In genomic region chr3:172119266-172119957, GRCh38 we compare ENCODE assay signal across 16 cellular contexts.
DNase-seq lines count a peak whose midpoint lies in the region; ATAC-seq, FAIRE-seq and TF ChIP-seq lines count a peak whose summit lies in the region.
"Had no signal": no experiment of that assay in that cellular context is flagged by ENCODE, and none has a peak within 500 bp of the region (broad histone marks: within the 10 kb centered on the region; RNA-seq: fewer than 3 reads in every experiment).

No MANE protein-coding gene starts in this region.

- H3K9me3 Mint-ChIP-seq in activated CD4-positive, alpha-beta T cell treated with anti-CD3 and anti-CD28 coated beads, Interleukin-2, amount 10 ng/mL, durations not matched to agents 24 days and 14 days, result no peaks in the 10 kb centered on the region
- no peaks in the 10 kb centered on the region for H3K9me3 Mint-ChIP-seq in astrocyte (ENCODE audit: unreplicated experiment)

- no peak overlapping the region for H2AK5ac ChIP-seq in mesendoderm (ENCODE audit: low read length)

- WGBS in mesendoderm (ENCODE audit: extremely low coverage, insufficient coverage, low lambda C conversion rate), result no CpG with 5 or more reads among the region's 7 CpGs
- 46 to 47% methylated on average over 7 of the region's 7 CpGs for WGBS in aorta, 2 donors

- H3K23ac ChIP-seq in mesendoderm (ENCODE audit: low read length), result no peak overlapping the region

- H3K4me2 ChIP-seq in astrocyte (ENCODE audit: low read length) (no peak overlapping the region), mesendoderm (ENCODE audit: low read length) (no peak overlapping the region)
- H3K4me2 ChIP-seq: BLaER1 treated with 17β-estradiol and CSF1 and Interleukin-3, amounts not matched to agents 10 nM and 100 nM had no signal

- H3K27ac Mint-ChIP-seq in activated CD4-positive, alpha-beta T cell treated with anti-CD3 and anti-CD28 coated beads, Interleukin-2, amount 10 ng/mL, durations not matched to agents 24 days and 14 days, result no peak overlapping the region
- H3K27ac Mint-ChIP-seq in astrocyte (ENCODE audit: unreplicated experiment), result peak overlapping the region; percentile 76

- peaks cover 89% of the 10 kb centered on the region for H4K20me1 ChIP-seq in astrocyte (ENCODE audit: insufficient read depth, low read length)

- no peaks in the 10 kb centered on the region for H3K27me3 ChIP-seq in astrocyte (ENCODE audit: insufficient read depth, low read length)
- no peaks in the 10 kb centered on the region for H3K27me3 ChIP-seq in mesendoderm (ENCODE audit: insufficient read depth, low read length, poor library complexity)
- no peaks in the 10 kb centered on the region for H3K27me3 ChIP-seq in aorta (ENCODE audit: control insufficient read depth in 1 of 2, insufficient read depth in 2 of 2, low read length in 1 of 2)
- H3K27me3 ChIP-seq: BLaER1 treated with 17β-estradiol and CSF1 and Interleukin-3, amounts not matched to agents 10 nM and 100 nM had no signal

- H3K9ac ChIP-seq in astrocyte (ENCODE audit: low read length), result no peak overlapping the region
- no peak overlapping the region for H3K9ac ChIP-seq in mesendoderm (ENCODE audit: low read length)
- H3K9ac ChIP-seq: BLaER1 treated with 17β-estradiol and CSF1 and Interleukin-3, amounts not matched to agents 10 nM and 100 nM had no signal

- peaks cover 50% of the 10 kb centered on the region for H3K36me3 ChIP-seq in astrocyte (ENCODE audit: insufficient read depth, low read length)
- H3K36me3 ChIP-seq in mesendoderm (ENCODE audit: control insufficient read depth, insufficient read depth, low read length), result peaks cover 5% of the 10 kb centered on the region
- H3K36me3 ChIP-seq in aorta (ENCODE audit: control insufficient read depth in 1 of 2, insufficient read depth in 2 of 2, low read length in 1 of 2), result peaks cover 0 to 3% of the 10 kb centered on the region in 2 donors

- H3K56ac ChIP-seq in mesendoderm (ENCODE audit: low read length), result peak overlapping the region; percentile 3

- no peak for TF ChIP-seq CTCF in astrocyte (IDR thresholded peaks at IDR 0.05; ENCODE audit: insufficient read depth, low read depth, low read length)

- H3K9me3 ChIP-seq in astrocyte (ENCODE audit: insufficient read depth, low read depth, low read length), result no peaks in the 10 kb centered on the region
- no peaks in the 10 kb centered on the region for H3K9me3 ChIP-seq in aorta (ENCODE audit: control insufficient read depth, low read length)
- H3K9me3 ChIP-seq: BLaER1 treated with 17β-estradiol and CSF1 and Interleukin-3, amounts not matched to agents 10 nM and 100 nM; HAP-1 had no signal

- no peak overlapping the region for H4K8ac ChIP-seq in mesendoderm (ENCODE audit: low read depth, low read length)

- H3K4me1 Mint-ChIP-seq in activated CD4-positive, alpha-beta T cell treated with anti-CD3 and anti-CD28 coated beads, Interleukin-2, amount 10 ng/mL, durations not matched to agents 24 days and 14 days, result peaks cover 4% of the 10 kb centered on the region
- peaks cover 23% of the 10 kb centered on the region for H3K4me1 Mint-ChIP-seq in astrocyte (ENCODE audit: low read depth, unreplicated experiment)

- no peak overlapping the region for H3K4me3 Mint-ChIP-seq in activated CD4-positive, alpha-beta T cell treated with anti-CD3 and anti-CD28 coated beads, Interleukin-2, amount 10 ng/mL, durations not matched to agents 24 days and 14 days
- H3K4me3 Mint-ChIP-seq in astrocyte (ENCODE audit: unreplicated experiment), result no peak overlapping the region

- peaks cover 92% of the 10 kb centered on the region for H3K79me2 ChIP-seq in astrocyte (ENCODE audit: insufficient read depth, low read length)
- H3K79me2 ChIP-seq in mesendoderm (ENCODE audit: control insufficient read depth, insufficient read depth, low read length), result peaks cover 20% of the 10 kb centered on the region

- peaks cover 17% of the 10 kb centered on the region for H3K79me1 ChIP-seq in mesendoderm (ENCODE audit: low read length)

- no peak overlapping the region for H3K18ac ChIP-seq in mesendoderm (ENCODE audit: low read length)

- H2BK5ac ChIP-seq in mesendoderm (ENCODE audit: low read length), result no peak overlapping the region

- H3K27ac ChIP-seq in astrocyte (ENCODE audit: low read depth, low read length), result no peak overlapping the region
- no peak overlapping the region for H3K27ac ChIP-seq in mesendoderm (ENCODE audit: low read depth, low read length)
- peak overlapping the region in 1 of 2 donors; percentile 10 for H3K27ac ChIP-seq in aorta (ENCODE audit: low read depth in 1 of 2, low read length in 2 of 2)
- H3K27ac ChIP-seq: BLaER1 treated with 17β-estradiol and CSF1 and Interleukin-3, amounts not matched to agents 10 nM and 100 nM had no signal

- H2BK120ac ChIP-seq in mesendoderm (ENCODE audit: low read depth, low read length), result no peak overlapping the region

- no peak overlapping the region for H4K5ac ChIP-seq in mesendoderm (ENCODE audit: low read length)

- H2AFZ ChIP-seq in astrocyte (ENCODE audit: low read depth, low read length), result no peak overlapping the region

- no peaks in the 10 kb centered on the region for H3K27me3 Mint-ChIP-seq in activated CD4-positive, alpha-beta T cell treated with anti-CD3 and anti-CD28 coated beads, Interleukin-2, amount 10 ng/mL, durations not matched to agents 24 days and 14 days
- no peaks in the 10 kb centered on the region for H3K27me3 Mint-ChIP-seq in astrocyte (ENCODE audit: low read depth, unreplicated experiment)

- H3K36me3 Mint-ChIP-seq in activated CD4-positive, alpha-beta T cell treated with anti-CD3 and anti-CD28 coated beads, Interleukin-2, amount 10 ng/mL, durations not matched to agents 24 days and 14 days (ENCODE audit: low read depth), result peaks cover 16% of the 10 kb centered on the region
- peaks cover 25% of the 10 kb centered on the region for H3K36me3 Mint-ChIP-seq in astrocyte (ENCODE audit: low read depth, unreplicated experiment)

- intact Hi-C loops in activated CD4-positive, alpha-beta T cell treated with anti-CD3 and anti-CD28 coated beads, Interleukin-2, amount 10 ng/mL, durations not matched to agents 24 days and 14 days (cut with micrococcal nuclease), result no loop called here
- intact Hi-C loops in aorta (cut with DNase I), result no loop called here

- H3K4me3 ChIP-seq in astrocyte (ENCODE audit: insufficient read depth, low read depth, low read length) (no peak overlapping the region), mesendoderm (ENCODE audit: low read length) (no peak overlapping the region), aorta (ENCODE audit: low read length in 2 of 2) (no peak overlapping the region)
- H3K4me3 ChIP-seq: BLaER1 treated with 17β-estradiol and CSF1 and Interleukin-3, amounts not matched to agents 10 nM and 100 nM; HAP-1 had no signal

- no peaks in the 10 kb centered on the region for H3K4me1 ChIP-seq in astrocyte (ENCODE audit: insufficient read depth, low read length)
- H3K4me1 ChIP-seq in mesendoderm (ENCODE audit: control insufficient read depth, low read depth, low read length), result no peaks in the 10 kb centered on the region
- peaks cover 6 to 10% of the 10 kb centered on the region in 2 donors for H3K4me1 ChIP-seq in aorta (ENCODE audit: control insufficient read depth in 1 of 2, insufficient read depth in 2 of 2, low read length in 2 of 2)
- H3K4me1 ChIP-seq: HAP-1 had no signal

- peak; percentile 49 for DNase-seq in activated CD4-positive, alpha-beta T cell treated with anti-CD3 and anti-CD28 coated beads, Interleukin-2, amount 10 ng/mL, durations not matched to agents 24 days and 14 days
- DNase-seq in activated CD4-positive, alpha-beta T cell treated with anti-CD3 and anti-CD28 coated beads for 48 hours, result no peak
- DNase-seq in astrocyte (ENCODE audit: low read depth) (no peak), mesendoderm (no peak), aorta (no peak), HUDEP-2 (lab: John Stamatoyannopoulos, UW; ENCODE audit: unreplicated experiment in 76 of 76) (no peak), NOMO-1 (lab: John Stamatoyannopoulos, UW; ENCODE audit: unreplicated experiment in 2 of 2) (no peak), cortex of kidney (lab: John Stamatoyannopoulos, UW) (no peak)
- DNase-seq: 8988T, COR-L47, DMS53, NCI-H82, SHP77 had no signal

- H2BK15ac ChIP-seq in mesendoderm (replicated peaks; ENCODE audit: low read depth), result no peak overlapping the region

- peak; percentile 17 for ATAC-seq in aorta (ENCODE audit: low FRiP score)

- FAIRE-seq in astrocyte (lab: Jason Lieb, UNC), result no peak
- FAIRE-seq: RCC 7860 had no signal

- H3K4ac ChIP-seq in mesendoderm (ENCODE audit: low read depth, low read length), result no peak overlapping the region
